In genomic region chr19:29076161-29076560, GRCh38 we compare ENCODE assay signal across 20 cellular contexts.
"Had no signal": no experiment of that assay in that cellular context is flagged by ENCODE, and none has a peak within 500 bp of the region (broad histone marks: within the 10 kb centered on the region; RNA-seq: fewer than 3 reads in every experiment).

No MANE protein-coding gene starts in this region.

- H3K4me1 Mint-ChIP-seq: memory B cell had no signal

- H3K27ac ChIP-seq: coronary artery, dorsolateral prefrontal cortex, esophagus muscularis mucosa, foreskin keratinocyte, gastroesophageal sphincter, heart right ventricle, left lung, lower lobe of right lung had no signal

- H3K4me3 ChIP-seq: coronary artery, dorsolateral prefrontal cortex, esophagus muscularis mucosa, gastroesophageal sphincter, heart right ventricle, left lung, lower lobe of right lung, mucosa of descending colon had no signal

- H3K36me3 ChIP-seq: esophagus muscularis mucosa, gastroesophageal sphincter, heart right ventricle, left lung, lower lobe of right lung had no signal

- H3K4me3 Mint-ChIP-seq: immature natural killer cell, memory B cell, mesothelial cell of epicardium had no signal

- H3K36me3 Mint-ChIP-seq: immature natural killer cell, memory B cell, mesothelial cell of epicardium had no signal

- H3K27me3 ChIP-seq: foreskin keratinocyte, left lung had no signal

- H3K4me1 ChIP-seq: esophagus muscularis mucosa, foreskin keratinocyte, gastroesophageal sphincter, heart right ventricle, left lung, lower lobe of right lung had no signal

- DNase-seq: dermis blood vessel endothelial cell; dorsolateral prefrontal cortex; effector CD4-positive, alpha-beta T cell; effector memory CD4-positive, alpha-beta T cell; foreskin keratinocyte; head of caudate nucleus; heart right ventricle; hippocampal formation; immature natural killer cell; left cardiac atrium; left lung; left ventricle myocardium superior; lower lobe of right lung; mesendoderm; mucosa of descending colon had no signal

- H3K27me3 Mint-ChIP-seq: memory B cell had no signal

- H3K27ac Mint-ChIP-seq: immature natural killer cell, memory B cell, mesothelial cell of epicardium had no signal

- H3K9me3 Mint-ChIP-seq: immature natural killer cell, memory B cell, mesothelial cell of epicardium had no signal

- H3K9me3 ChIP-seq: esophagus muscularis mucosa, gastroesophageal sphincter, heart right ventricle, left lung, lower lobe of right lung, mucosa of descending colon had no signal
